In the genomic region with DNA sequence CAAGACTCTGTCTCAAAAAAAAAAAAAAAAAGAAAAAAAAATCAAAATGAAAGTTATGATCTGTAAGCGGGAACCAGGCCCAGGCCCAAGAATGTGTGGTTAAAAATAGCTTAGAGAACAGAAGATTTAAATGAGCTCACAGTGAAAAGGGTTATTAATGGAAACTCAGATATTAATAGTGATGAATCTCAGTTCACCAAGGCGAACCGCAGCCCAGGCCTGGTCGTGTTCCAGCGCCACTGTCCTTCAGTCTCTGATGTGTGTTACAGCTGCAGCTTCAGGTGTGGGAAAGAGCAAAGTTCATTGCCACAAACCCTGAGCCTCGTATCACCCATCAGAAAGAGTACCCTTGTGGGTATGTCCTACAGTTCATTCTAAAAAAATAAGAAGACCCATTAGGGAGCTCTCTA, we compare ENCODE assay signal across 9 cellular contexts.
DNase-seq lines count a peak whose midpoint lies in the region; ATAC-seq, FAIRE-seq and TF ChIP-seq lines count a peak whose summit lies in the region.
"Had no signal": no experiment of that assay in that cellular context is flagged by ENCODE, and none has a peak within 500 bp of the region (broad histone marks: within the 10 kb centered on the region; RNA-seq: fewer than 3 reads in every experiment).

No MANE protein-coding gene starts in this region.

- H3K27ac Mint-ChIP-seq in activated naive CD8-positive, alpha-beta T cell treated with anti-CD3 and anti-CD28 coated beads, Interleukin-2, amount 50 U/mL, for 24 hours, result no peak overlapping the region
- no peak overlapping the region for H3K27ac Mint-ChIP-seq in activated CD8-positive, alpha-beta T cell treated with anti-CD3 and anti-CD28 coated beads, Interleukin-2, amount 10 ng/mL, durations not matched to agents 7 days and 5 days

- ATAC-seq in HG02571 (IDR thresholded peaks at IDR 0.05; ENCODE audit: unreplicated experiment) (peak; percentile 91), mucosa of descending colon (peak; percentile 47)
- ATAC-seq in activated naive CD8-positive, alpha-beta T cell treated with anti-CD3 and anti-CD28 coated beads, Interleukin-2, amount 50 U/mL, for 24 hours, result no peak
- ATAC-seq in activated CD8-positive, alpha-beta T cell treated with anti-CD3 and anti-CD28 coated beads, Interleukin-2, amount 10 ng/mL, durations not matched to agents 7 days and 5 days, result no peak

- FAIRE-seq in GM12892 (lab: Jason Lieb, UNC), result peak; percentile 93

- DNase-seq in GM12892 (ENCODE audit: insufficient read length) (peak; percentile 45), Peyer's patch (peak; percentile 54 to 79 (median 56)), mucosa of descending colon (peak; percentile 47 to 64 (median 56)), inferior parietal cortex (ENCODE audit: extremely low spot score) (no peak)
- no peak for DNase-seq in activated CD4-positive, CD25-positive, alpha-beta regulatory T cell (lab: John Stamatoyannopoulos, UW)
- no peak for DNase-seq in activated naive CD8-positive, alpha-beta T cell treated with anti-CD3 and anti-CD28 coated beads, Interleukin-2, amount 50 U/mL, for 24 hours
- DNase-seq in activated CD8-positive, alpha-beta T cell treated with anti-CD3 and anti-CD28 coated beads, Interleukin-2, amount 10 ng/mL, durations not matched to agents 7 days and 5 days, result no peak

- POLR2A ChIA-PET in activated CD8-positive, alpha-beta T cell treated with anti-CD3 and anti-CD28 coated beads, Interleukin-2, amount 10 ng/mL, durations not matched to agents 7 days and 5 days (lab: Charles Lee), result no interaction called here

- H3K27me3 ChIP-seq in Peyer's patch, result no peaks in the 10 kb centered on the region

- H3K4me1 ChIP-seq in Peyer's patch (peaks cover 0 to 39% (median 8%) of the 10 kb centered on the region in 4 donors), mucosa of descending colon (ENCODE audit: low read depth) (peaks cover 19% of the 10 kb centered on the region)

- no peaks in the 10 kb centered on the region for H3K36me3 Mint-ChIP-seq in activated naive CD8-positive, alpha-beta T cell treated with anti-CD3 and anti-CD28 coated beads, Interleukin-2, amount 50 U/mL, for 24 hours (ENCODE audit: low read depth)
- H3K36me3 Mint-ChIP-seq in activated CD8-positive, alpha-beta T cell treated with anti-CD3 and anti-CD28 coated beads, Interleukin-2, amount 10 ng/mL, durations not matched to agents 7 days and 5 days (ENCODE audit: low read depth), result no peaks in the 10 kb centered on the region

- H3K36me3 ChIP-seq in Peyer's patch (no peaks in the 10 kb centered on the region), mucosa of descending colon (ENCODE audit: low read depth) (no peaks in the 10 kb centered on the region)

- H3K27ac ChIP-seq in Peyer's patch, result peak overlapping the region in 2 of 4 donors; percentile 18 to 20

- no peak overlapping the region for H3K4me3 Mint-ChIP-seq in activated naive CD8-positive, alpha-beta T cell treated with anti-CD3 and anti-CD28 coated beads, Interleukin-2, amount 50 U/mL, for 24 hours
- H3K4me3 Mint-ChIP-seq in activated CD8-positive, alpha-beta T cell treated with anti-CD3 and anti-CD28 coated beads, Interleukin-2, amount 10 ng/mL, durations not matched to agents 7 days and 5 days, result no peak overlapping the region
- H3K4me3 Mint-ChIP-seq: neural crest cell had no signal

- CTCF ChIA-PET in activated CD8-positive, alpha-beta T cell treated with anti-CD3 and anti-CD28 coated beads, Interleukin-2, amount 10 ng/mL, durations not matched to agents 7 days and 5 days (lab: Charles Lee), result interaction anchor here (1.5 kb wide), 1 partner anchor 82 kb away, joined by 3 read pairs; no protein-coding TSS in a partner anchor

- intact Hi-C loops in mucosa of descending colon (cut with DNase I, micrococcal nuclease), result no loop called here

- no peaks in the 10 kb centered on the region for H3K9me3 ChIP-seq in Peyer's patch
- no peaks in the 10 kb centered on the region for H3K9me3 ChIP-seq in mucosa of descending colon

- H3K4me3 ChIP-seq in Peyer's patch, result no peak overlapping the region
- H3K4me3 ChIP-seq in mucosa of descending colon, result no peak overlapping the region

- TF ChIP-seq POLR2A in GM12892 (IDR thresholded peaks at IDR 0.05; ENCODE audit: low read depth, low read length), result no peak
- no peak for TF ChIP-seq POLR2A in Peyer's patch (IDR thresholded peaks at IDR 0.05)

- H3K27me3 Mint-ChIP-seq in activated naive CD8-positive, alpha-beta T cell treated with anti-CD3 and anti-CD28 coated beads, Interleukin-2, amount 50 U/mL, for 24 hours, result no peaks in the 10 kb centered on the region
- H3K27me3 Mint-ChIP-seq in activated CD8-positive, alpha-beta T cell treated with anti-CD3 and anti-CD28 coated beads, Interleukin-2, amount 10 ng/mL, durations not matched to agents 7 days and 5 days (ENCODE audit: low read depth), result no peaks in the 10 kb centered on the region

- H3K4me1 Mint-ChIP-seq in activated naive CD8-positive, alpha-beta T cell treated with anti-CD3 and anti-CD28 coated beads, Interleukin-2, amount 50 U/mL, for 24 hours, result peaks cover 13% of the 10 kb centered on the region
- H3K4me1 Mint-ChIP-seq in activated CD8-positive, alpha-beta T cell treated with anti-CD3 and anti-CD28 coated beads, Interleukin-2, amount 10 ng/mL, durations not matched to agents 7 days and 5 days (ENCODE audit: low read depth), result peaks cover 27% of the 10 kb centered on the region

- TF ChIP-seq CTCF in Peyer's patch (IDR thresholded peaks at IDR 0.05) (peak in 1 of 6 experiments; percentile 11), mucosa of descending colon (IDR thresholded peaks at IDR 0.05) (no peak)

- no peaks in the 10 kb centered on the region for H3K9me3 Mint-ChIP-seq in activated naive CD8-positive, alpha-beta T cell treated with anti-CD3 and anti-CD28 coated beads, Interleukin-2, amount 50 U/mL, for 24 hours
- H3K9me3 Mint-ChIP-seq in activated CD8-positive, alpha-beta T cell treated with anti-CD3 and anti-CD28 coated beads, Interleukin-2, amount 10 ng/mL, durations not matched to agents 7 days and 5 days (ENCODE audit: insufficient read depth), result no peaks in the 10 kb centered on the region
- H3K9me3 Mint-ChIP-seq: neural crest cell had no signal

Comparison
In these comparisons a context has a peak if more than half of its experiments do, and no peak if none do; other contexts are left out.
1. DNase-seq: peak in GM12892 (single experiment), Peyer's patch (3 of 3) and mucosa of descending colon (3 of 3); none in activated CD4-positive, CD25-positive, alpha-beta regulatory T cell (0 of 4), activated naive CD8-positive, alpha-beta T cell treated with anti-CD3 and anti-CD28 coated beads, Interleukin-2, amount 50 U/mL, for 24 hours (single experiment), activated CD8-positive, alpha-beta T cell treated with anti-CD3 and anti-CD28 coated beads, Interleukin-2, amount 10 ng/mL, durations not matched to agents 7 days and 5 days (single experiment) and inferior parietal cortex (single experiment).
2. ATAC-seq: peak in HG02571 (single experiment) and mucosa of descending colon (single experiment); none in activated naive CD8-positive, alpha-beta T cell treated with anti-CD3 and anti-CD28 coated beads, Interleukin-2, amount 50 U/mL, for 24 hours (single experiment) and activated CD8-positive, alpha-beta T cell treated with anti-CD3 and anti-CD28 coated beads, Interleukin-2, amount 10 ng/mL, durations not matched to agents 7 days and 5 days (single experiment).